ENCODE assay signal across 33 cellular contexts in genomic region chr10:52870562-52870961, GRCh38.
"Had no signal": no experiment of that assay in that cellular context is flagged by ENCODE, and none has a peak within 500 bp of the region (broad histone marks: within the 10 kb centered on the region; RNA-seq: fewer than 3 reads in every experiment).

No MANE protein-coding gene starts in this region.

- H3K27ac Mint-ChIP-seq: activated B cell treated with CpG ODN at 0.5 μM for 24 hours; activated CD4-positive, alpha-beta memory T cell treated with anti-CD3 and anti-CD28 coated beads for 36 hours; activated CD4-positive, alpha-beta T cell treated with anti-CD3 and anti-CD28 coated beads, Interleukin-2, amount 10 ng/mL, durations not matched to agents 24 days and 14 days; activated CD8-positive, alpha-beta T cell treated with anti-CD3 and anti-CD28 coated beads for 36 hours; activated naive CD4-positive, alpha-beta T cell treated with anti-CD3 and anti-CD28 coated beads for 36 hours; activated naive CD4-positive, alpha-beta T cell treated with anti-CD3 and anti-CD28 coated beads, Interleukin-2, amount 50 U/mL, for 72 hours; activated naive CD8-positive, alpha-beta T cell treated with anti-CD3 and anti-CD28 coated beads for 36 hours; activated T-cell treated with anti-CD3 and anti-CD28 coated beads, Interleukin-2, amount 50 U/mL, for 72 hours; activated T-helper 1 cell treated with anti-CD3 and anti-CD28 coated beads, Interleukin-12 subunit alpha, Interleukin-12 subunit beta, Interleukin-2, Interleukin-4 antibody, amounts not matched to agents 30 ng/mL and 10 ng/mL and 1 ng/mL, durations not matched to agents 14 hours and 24 hours and 36 hours; activated T-helper 17 cell treated with anti-CD3 and anti-CD28 coated beads, Interleukin-2, amount 50 U/mL, for 72 hours; T-helper 2 cell treated with Interferon-gamma antibody and Interleukin-4, amounts not matched to agents 5 μg/mL and 100 μg/mL, for 36 hours had no signal

- ATAC-seq: activated CD8-positive, alpha-beta T cell treated with anti-CD3 and anti-CD28 coated beads for 36 hours; activated naive CD4-positive, alpha-beta T cell treated with anti-CD3 and anti-CD28 coated beads, Interleukin-2, amount 50 U/mL, for 72 hours; activated T-cell treated with anti-CD3 and anti-CD28 coated beads, Interleukin-2, amount 50 U/mL, for 4 hours; activated T-cell treated with anti-CD3 and anti-CD28 coated beads, Interleukin-2, amount 50 U/mL, for 72 hours; activated T-helper 17 cell treated with anti-CD3 and anti-CD28 coated beads, Interleukin-2, amount 50 U/mL, for 72 hours; body of pancreas had no signal

- H3K4me3 ChIP-seq: adrenal gland, body of pancreas, breast epithelium had no signal

- H3K27me3 Mint-ChIP-seq: activated B cell treated with CpG ODN at 0.5 μM for 24 hours; activated CD4-positive, alpha-beta memory T cell treated with anti-CD3 and anti-CD28 coated beads for 36 hours; activated CD4-positive, alpha-beta T cell treated with anti-CD3 and anti-CD28 coated beads, Interleukin-2, amount 10 ng/mL, durations not matched to agents 24 days and 14 days; activated CD8-positive, alpha-beta T cell treated with anti-CD3 and anti-CD28 coated beads for 36 hours; activated naive CD8-positive, alpha-beta T cell treated with anti-CD3 and anti-CD28 coated beads for 36 hours; activated T-helper 17 cell treated with anti-CD3 and anti-CD28 coated beads, Interleukin-2, amount 50 U/mL, for 72 hours had no signal

- H3K27me3 ChIP-seq: adrenal gland, body of pancreas, brain microvascular endothelial cell, breast epithelium had no signal

- H3K4me1 Mint-ChIP-seq: activated B cell treated with CpG ODN at 0.5 μM for 24 hours; activated CD4-positive, alpha-beta T cell treated with anti-CD3 and anti-CD28 coated beads, Interleukin-2, amount 10 ng/mL, durations not matched to agents 24 days and 14 days; activated naive CD8-positive, alpha-beta T cell treated with anti-CD3 and anti-CD28 coated beads for 36 hours; activated T-helper 17 cell treated with anti-CD3 and anti-CD28 coated beads, Interleukin-2, amount 50 U/mL, for 72 hours had no signal

- H3K27ac ChIP-seq: adrenal gland, body of pancreas, brain microvascular endothelial cell, breast epithelium, VCaP had no signal

- H3K4me3 Mint-ChIP-seq: activated B cell treated with CpG ODN at 0.5 μM for 24 hours; activated CD4-positive, alpha-beta memory T cell treated with anti-CD3 and anti-CD28 coated beads for 36 hours; activated CD4-positive, alpha-beta T cell treated with anti-CD3 and anti-CD28 coated beads, Interleukin-2, amount 10 ng/mL, durations not matched to agents 24 days and 14 days; activated CD8-positive, alpha-beta T cell treated with anti-CD3 and anti-CD28 coated beads for 36 hours; activated naive CD4-positive, alpha-beta T cell treated with anti-CD3 and anti-CD28 coated beads for 36 hours; activated naive CD8-positive, alpha-beta T cell treated with anti-CD3 and anti-CD28 coated beads for 36 hours; activated T-cell treated with anti-CD3 and anti-CD28 coated beads, Interleukin-2, amount 50 U/mL, for 4 hours; activated T-cell treated with anti-CD3 and anti-CD28 coated beads, Interleukin-2, amount 50 U/mL, for 72 hours; activated T-helper 1 cell treated with anti-CD3 and anti-CD28 coated beads, Interleukin-12 subunit alpha, Interleukin-12 subunit beta, Interleukin-2, Interleukin-4 antibody, amounts not matched to agents 30 ng/mL and 10 ng/mL and 1 ng/mL, durations not matched to agents 14 hours and 24 hours and 36 hours; activated T-helper 17 cell treated with anti-CD3 and anti-CD28 coated beads, Interleukin-2, amount 50 U/mL, for 72 hours; T-helper 2 cell treated with Interferon-gamma antibody and Interleukin-4, amounts not matched to agents 5 μg/mL and 100 μg/mL, for 36 hours had no signal

- H3K36me3 ChIP-seq: adrenal gland, brain microvascular endothelial cell, breast epithelium had no signal

- H3K4me1 ChIP-seq: adrenal gland, body of pancreas, breast epithelium had no signal

- DNase-seq: activated B cell treated with CpG ODN at 0.5 μM for 24 hours; activated CD4-positive, alpha-beta memory T cell treated with anti-CD3 and anti-CD28 coated beads for 36 hours; activated CD4-positive, alpha-beta T cell treated with anti-CD3 and anti-CD28 coated beads for 4 hours; activated CD4-positive, alpha-beta T cell treated with anti-CD3 and anti-CD28 coated beads, Interleukin-2, amount 10 ng/mL, durations not matched to agents 24 days and 14 days; activated CD4-positive, alpha-beta T cell treated with anti-CD3 and anti-CD28 coated beads, Interleukin-2, amount 50 U/mL, for 1 hour; activated CD4-positive, alpha-beta T cell treated with anti-CD3 and anti-CD28 coated beads, Interleukin-2, amount 50 U/mL, for 4 hours; activated CD4-positive, CD25-positive, alpha-beta regulatory T cell treated with anti-CD3 and anti-CD28 coated beads, Interleukin-2, amount 50 U/mL, for 72 hours; activated CD8-positive, alpha-beta memory T cell treated with anti-CD3 and anti-CD28 coated beads, Interleukin-2, amount 50 U/mL, for 4 hours; activated CD8-positive, alpha-beta T cell treated with anti-CD3 and anti-CD28 coated beads for 36 hours; activated effector memory CD4-positive, alpha-beta T cell treated with anti-CD3 and anti-CD28 coated beads, Interleukin-2, amount 50 U/mL, for 16 hours; activated gamma-delta T cell treated with Interleukin-2 at 50 U/mL for 16 hours; activated naive CD4-positive, alpha-beta T cell; activated naive CD4-positive, alpha-beta T cell treated with anti-CD3 and anti-CD28 coated beads for 36 hours; activated naive CD4-positive, alpha-beta T cell treated with anti-CD3 and anti-CD28 coated beads, Interleukin-2, amount 50 U/mL, for 16 hours; activated naive CD8-positive, alpha-beta T cell treated with anti-CD3 and anti-CD28 coated beads for 36 hours; activated T-cell treated with anti-CD3 and anti-CD28 coated beads for 4 hours; activated T-cell treated with anti-CD3 and anti-CD28 coated beads, Interleukin-2, amount 50 U/mL, for 1 hour; activated T-cell treated with anti-CD3 and anti-CD28 coated beads, Interleukin-2, amount 50 U/mL, for 4 hours; activated T-cell treated with anti-CD3 and anti-CD28 coated beads, Interleukin-2, amount 50 U/mL, for 72 hours; adrenal gland; amniotic stem cell; aorta; body of pancreas; brain microvascular endothelial cell; central memory CD4-positive, alpha-beta T cell; T-helper 2 cell; T-helper 9 cell had no signal

- H3K36me3 Mint-ChIP-seq: activated CD4-positive, alpha-beta memory T cell treated with anti-CD3 and anti-CD28 coated beads for 36 hours; activated naive CD4-positive, alpha-beta T cell treated with anti-CD3 and anti-CD28 coated beads, Interleukin-2, amount 50 U/mL, for 72 hours; activated naive CD8-positive, alpha-beta T cell treated with anti-CD3 and anti-CD28 coated beads for 36 hours had no signal

- H3K9me3 ChIP-seq: adrenal gland, body of pancreas had no signal
